In genomic region chr18:40110455-40110854, GRCh38 we compare ENCODE assay signal across 20 cellular contexts.
"Had no signal": no experiment of that assay in that cellular context is flagged by ENCODE, and none has a peak within 500 bp of the region (broad histone marks: within the 10 kb centered on the region; RNA-seq: fewer than 3 reads in every experiment).

No MANE protein-coding gene starts in this region.

- H3K4me3 ChIP-seq: PC-9, Peyer's patch, SJCRH30 had no signal

- H3K27me3 ChIP-seq: Peyer's patch, SJCRH30 had no signal

- ATAC-seq: Right ventricle myocardium inferior, SK-N-SH treated with all-trans-retinoic acid at 6 μM for 48 hours had no signal

- H3K4me2 ChIP-seq: PC-9 had no signal

- H3K36me3 ChIP-seq: Peyer's patch, SJCRH30 had no signal

- DNase-seq: KBM-7, MV-4-11, NCI-H1048, NCI-H1105, NCI-H1417, NCI-H1436 treated with DMSO at 0.1 percent for 48 hours, NCI-H1694, NCI-H187 treated with DMSO at 0.1 percent for 48 hours, NCI-H2029 treated with DMSO at 0.1 percent for 48 hours, NCI-H2171 treated with DMSO at 0.1 percent for 48 hours, NCI-H2227 treated with DMSO at 0.1 percent for 48 hours, NCI-H524, NCI-H526 treated with DMSO at 0.1 percent for 48 hours, NCI-H748 treated with DMSO at 0.1 percent for 48 hours, PC-9, Peyer's patch, SHP77 treated with DMSO at 0.1 percent for 48 hours, SJCRH30 had no signal

- H3K9me3 ChIP-seq: Peyer's patch, SJCRH30 had no signal

- H3K27ac ChIP-seq: PC-9, Peyer's patch, SJCRH30 had no signal

- H2AFZ ChIP-seq: PC-9 had no signal

- H3K4me1 ChIP-seq: Peyer's patch, SJCRH30 had no signal
